2 cellular contexts compared by ENCODE assay signal in genomic region chr9:32069969-32070368, GRCh38.
TF ChIP-seq lines count a peak whose summit lies in the region.

No MANE protein-coding gene starts in this region.

TF ChIP-seq in GM23338, 12 proteins besides CTCF, POLR2A, EP300 and RAD21:
- TF ChIP-seq STAT1 (IDR thresholded peaks at IDR 0.05; ENCODE audit: unreplicated experiment) (no peak), ZNF462 (CRISPR knock-in tag; IDR thresholded peaks at IDR 0.05) (no peak), EZH2phosphoT487 (IDR thresholded peaks at IDR 0.05; ENCODE audit: unreplicated experiment) (no peak), ZNF331 (CRISPR knock-in tag; IDR thresholded peaks at IDR 0.05; ENCODE audit: low read depth) (no peak), NANOG (IDR thresholded peaks at IDR 0.05; ENCODE audit: borderline replicate concordance) (no peak), JUNB (IDR thresholded peaks at IDR 0.05; ENCODE audit: unreplicated experiment) (no peak), EZH2 (IDR thresholded peaks at IDR 0.05; ENCODE audit: low read depth, unreplicated experiment) (no peak), POLR2AphosphoS5 (IDR thresholded peaks at IDR 0.05; ENCODE audit: low read depth) (no peak), ZNF114 (CRISPR knock-in tag; IDR thresholded peaks at IDR 0.05) (no peak), CREB1 (CRISPR knock-in tag; IDR thresholded peaks at IDR 0.05; ENCODE audit: low read depth) (no peak)
- TF ChIP-seq, protein P1, sequence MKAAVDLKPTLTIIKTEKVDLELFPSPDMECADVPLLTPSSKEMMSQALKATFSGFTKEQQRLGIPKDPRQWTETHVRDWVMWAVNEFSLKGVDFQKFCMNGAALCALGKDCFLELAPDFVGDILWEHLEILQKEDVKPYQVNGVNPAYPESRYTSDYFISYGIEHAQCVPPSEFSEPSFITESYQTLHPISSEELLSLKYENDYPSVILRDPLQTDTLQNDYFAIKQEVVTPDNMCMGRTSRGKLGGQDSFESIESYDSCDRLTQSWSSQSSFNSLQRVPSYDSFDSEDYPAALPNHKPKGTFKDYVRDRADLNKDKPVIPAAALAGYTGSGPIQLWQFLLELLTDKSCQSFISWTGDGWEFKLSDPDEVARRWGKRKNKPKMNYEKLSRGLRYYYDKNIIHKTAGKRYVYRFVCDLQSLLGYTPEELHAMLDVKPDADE (IDR thresholded peaks at IDR 0.05): no peak
- TF ChIP-seq, protein P2, sequence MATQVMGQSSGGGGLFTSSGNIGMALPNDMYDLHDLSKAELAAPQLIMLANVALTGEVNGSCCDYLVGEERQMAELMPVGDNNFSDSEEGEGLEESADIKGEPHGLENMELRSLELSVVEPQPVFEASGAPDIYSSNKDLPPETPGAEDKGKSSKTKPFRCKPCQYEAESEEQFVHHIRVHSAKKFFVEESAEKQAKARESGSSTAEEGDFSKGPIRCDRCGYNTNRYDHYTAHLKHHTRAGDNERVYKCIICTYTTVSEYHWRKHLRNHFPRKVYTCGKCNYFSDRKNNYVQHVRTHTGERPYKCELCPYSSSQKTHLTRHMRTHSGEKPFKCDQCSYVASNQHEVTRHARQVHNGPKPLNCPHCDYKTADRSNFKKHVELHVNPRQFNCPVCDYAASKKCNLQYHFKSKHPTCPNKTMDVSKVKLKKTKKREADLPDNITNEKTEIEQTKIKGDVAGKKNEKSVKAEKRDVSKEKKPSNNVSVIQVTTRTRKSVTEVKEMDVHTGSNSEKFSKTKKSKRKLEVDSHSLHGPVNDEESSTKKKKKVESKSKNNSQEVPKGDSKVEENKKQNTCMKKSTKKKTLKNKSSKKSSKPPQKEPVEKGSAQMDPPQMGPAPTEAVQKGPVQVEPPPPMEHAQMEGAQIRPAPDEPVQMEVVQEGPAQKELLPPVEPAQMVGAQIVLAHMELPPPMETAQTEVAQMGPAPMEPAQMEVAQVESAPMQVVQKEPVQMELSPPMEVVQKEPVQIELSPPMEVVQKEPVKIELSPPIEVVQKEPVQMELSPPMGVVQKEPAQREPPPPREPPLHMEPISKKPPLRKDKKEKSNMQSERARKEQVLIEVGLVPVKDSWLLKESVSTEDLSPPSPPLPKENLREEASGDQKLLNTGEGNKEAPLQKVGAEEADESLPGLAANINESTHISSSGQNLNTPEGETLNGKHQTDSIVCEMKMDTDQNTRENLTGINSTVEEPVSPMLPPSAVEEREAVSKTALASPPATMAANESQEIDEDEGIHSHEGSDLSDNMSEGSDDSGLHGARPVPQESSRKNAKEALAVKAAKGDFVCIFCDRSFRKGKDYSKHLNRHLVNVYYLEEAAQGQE (IDR thresholded peaks at IDR 0.05; ENCODE audit: unreplicated experiment): no peak

TF ChIP-seq in H1, 55 proteins besides CTCF, POLR2A, EP300 and RAD21:
- TF ChIP-seq CHD7 (IDR thresholded peaks at IDR 0.05; ENCODE audit: insufficient replicate concordance, low read length): no peak
- no peak for TF ChIP-seq SRF (IDR thresholded peaks at IDR 0.05; ENCODE audit: low read depth, low read length)
- TF ChIP-seq SP2 (IDR thresholded peaks at IDR 0.05; ENCODE audit: low read length): no peak
- no peak for TF ChIP-seq PHF8 (conservative IDR thresholded peaks at IDR 0.05; ENCODE audit: low read depth, low read length)
- TF ChIP-seq ASH2L (IDR thresholded peaks at IDR 0.05; ENCODE audit: low read length): no peak
- no peak for TF ChIP-seq YY1 (IDR thresholded peaks at IDR 0.05; ENCODE audit: low read depth, low read length)
